ENCODE assay signal across 10 cellular contexts in genomic region chr15:59886476-59886875, GRCh38.
"Had no signal": no experiment of that assay in that cellular context is flagged by ENCODE, and none has a peak within 500 bp of the region (broad histone marks: within the 10 kb centered on the region; RNA-seq: fewer than 3 reads in every experiment).

No MANE protein-coding gene starts in this region.

- H3K4me3 ChIP-seq: esophagus muscularis mucosa, sigmoid colon had no signal

- H3K36me3 ChIP-seq: esophagus muscularis mucosa, sigmoid colon had no signal

- H3K27ac ChIP-seq: esophagus muscularis mucosa, sigmoid colon had no signal

- DNase-seq: activated CD4-positive, alpha-beta memory T cell treated with anti-CD3 and anti-CD28 coated beads, Interleukin-2, amount 10 ng/mL, durations not matched to agents 7 days and 5 days; activated CD8-positive, alpha-beta memory T cell treated with anti-CD3 and anti-CD28 coated beads, Interleukin-2, amount 50 U/mL, for 48 hours; activated naive CD4-positive, alpha-beta T cell; aorta; natural killer cell; sigmoid colon; stimulated activated CD4-positive, alpha-beta T cell treated with anti-CD3 and anti-CD28 coated beads, Interleukin-2, amount 100 ng/mL, for 24 hours; stimulated activated naive CD4-positive, alpha-beta T cell treated with Interleukin-2 at 50 U/mL for 16 hours had no signal

- ATAC-seq: activated CD4-positive, alpha-beta T cell treated with anti-CD3 and anti-CD28 coated beads for 36 hours; natural killer cell had no signal

- H3K9me3 ChIP-seq: esophagus muscularis mucosa, sigmoid colon had no signal
